Comparison of ENCODE assay signal across 8 cellular contexts in the genomic region with DNA sequence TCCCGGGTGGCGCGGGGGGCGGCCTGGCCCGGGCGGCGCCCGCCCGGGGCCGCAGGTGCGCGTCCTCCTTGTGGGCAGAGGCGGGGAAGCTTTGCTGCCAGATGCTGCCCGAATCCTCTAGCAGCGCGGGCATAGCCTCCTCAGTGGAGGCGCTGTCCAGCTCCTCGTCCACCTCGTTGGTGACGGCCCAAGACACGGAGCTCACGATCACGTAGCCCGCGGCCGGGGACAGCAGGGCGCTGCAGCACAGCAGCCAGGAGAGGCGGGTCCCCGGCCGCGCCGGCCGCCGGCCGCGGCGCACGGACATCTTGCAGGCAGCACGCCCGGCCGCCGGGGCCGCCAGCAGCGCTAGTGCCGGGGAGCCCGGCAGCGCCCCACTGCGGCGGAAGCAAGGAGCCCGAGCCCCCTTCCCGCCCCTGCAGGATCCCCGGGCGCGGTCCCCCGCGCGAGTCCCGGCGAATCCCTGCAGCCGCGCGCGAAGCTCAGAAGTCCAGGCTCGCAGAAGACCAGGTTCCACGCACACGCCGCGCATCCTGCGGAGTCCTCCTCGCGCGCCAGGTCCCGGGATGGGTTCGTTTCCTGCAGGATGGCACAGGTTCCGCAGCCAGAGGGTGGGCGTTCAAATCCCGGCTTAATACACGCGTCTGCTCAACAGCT. TPM values are rescaled to one million over a fixed set of nuclear protein-coding genes. Genes with fewer than 3 reads are reported as not detected.
DNase-seq lines count a peak whose midpoint lies in the region; ATAC-seq and TF ChIP-seq lines count a peak whose summit lies in the region.

A gene with protein sequence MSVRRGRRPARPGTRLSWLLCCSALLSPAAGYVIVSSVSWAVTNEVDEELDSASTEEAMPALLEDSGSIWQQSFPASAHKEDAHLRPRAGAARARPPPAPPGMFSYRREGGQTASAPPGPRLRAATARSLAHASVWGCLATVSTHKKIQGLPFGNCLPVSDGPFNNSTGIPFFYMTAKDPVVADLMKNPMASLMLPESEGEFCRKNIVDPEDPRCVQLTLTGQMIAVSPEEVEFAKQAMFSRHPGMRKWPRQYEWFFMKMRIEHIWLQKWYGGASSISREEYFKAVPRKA (minus strand): TSS at position 353 of the 657 bp plus-strand sequence. CDS start 46 bp downstream, at position 307.

- no peak for TF ChIP-seq POLR2A in upper lobe of left lung (IDR thresholded peaks at IDR 0.05)

- TF ChIP-seq CTCF in AG09319 (IDR thresholded peaks at IDR 0.05; ENCODE audit: low read depth, low read length) (peak; percentile 35; the same call in 1 of the 2 replicates), heart right ventricle (IDR thresholded peaks at IDR 0.05) (peak in 8 of 9 donors; percentile 33 to 72 (median 56)), upper lobe of left lung (IDR thresholded peaks at IDR 0.05) (peak; percentile 25 to 81 (median 66))

- WGBS in heart right ventricle, 2 donors, result 0 to 1% methylated on average over 73 to 79 of the region's 79 CpGs
- 0% methylated on average over 4 to 26 of the region's 79 CpGs for WGBS in upper lobe of left lung, 2 donors

- H3K4me3 ChIP-seq in heart right ventricle (peak within 1 kb of the TSS; percentile 28 to 60 (median 52)), upper lobe of left lung (peak within 1 kb of the TSS in 3 of 4 donors; percentile 41 to 55 (median 48))

- no peaks in the 10 kb centered on the region for H3K9me3 ChIP-seq in heart right ventricle
- H3K9me3 ChIP-seq in upper lobe of left lung, result no peaks in the 10 kb centered on the region

- H3K27me3 ChIP-seq in heart right ventricle, result peaks cover 0 to 73% (median 34%) of the 10 kb centered on the region in 7 donors
- peaks cover 0 to 30% (median 16%) of the 10 kb centered on the region in 4 donors for H3K27me3 ChIP-seq in upper lobe of left lung

- intact Hi-C loops in heart right ventricle (cut with DNase I), result loop anchor here in 2 of 10 donors (2.0 to 5.0 kb wide), 2 partner anchors 44 to 45 kb away; no protein-coding TSS in a partner anchor

- H3K27ac ChIP-seq in heart right ventricle, result no peak within 1 kb of the TSS
- H3K27ac ChIP-seq in upper lobe of left lung, result no peak within 1 kb of the TSS

- ATAC-seq in heart right ventricle (peak; percentile 83 to 95 (median 90)), upper lobe of left lung (ENCODE audit: low FRiP score in 2 of 2) (peak; percentile 69 to 91)

- CTCF ChIA-PET in HEK293T (lab: Yijun Ruan, JAX), result interaction anchor here (0.6 to 2.3 kb wide), 18 partner anchors 9 to 400 kb away, joined by 3 to 15 read pairs (median 4); no protein-coding TSS in a partner anchor

- TF ChIP-seq EP300 in upper lobe of left lung (IDR thresholded peaks at IDR 0.05), result no peak

- H3K36me3 ChIP-seq in heart right ventricle, result no peaks in the 10 kb centered on the region
- H3K36me3 ChIP-seq in upper lobe of left lung, result no peaks in the 10 kb centered on the region

- DNase-seq in AG09319 (ENCODE audit: extremely low read depth, low read depth) (no peak), HEK293T (ENCODE audit: extremely low spot score) (peak; percentile 82), SW 1271 (lab: John Stamatoyannopoulos, UW) (peak; percentile 10 to 32), amniotic epithelial cell (ENCODE audit: low read depth) (peak; percentile 24), heart right ventricle (peak; percentile 47 to 68), pons (ENCODE audit: low spot score) (peak; percentile 48), upper lobe of left lung (peak; percentile 59 to 94), GOT3 (lab: John Stamatoyannopoulos, UW) (no peak)

- H3K4me1 ChIP-seq in heart right ventricle (peaks cover 2 to 14% (median 10%) of the 10 kb centered on the region in 9 donors), upper lobe of left lung (peaks cover 12 to 18% (median 14%) of the 10 kb centered on the region in 4 donors)

- POLR2A ChIA-PET in HEK293T (lab: Yijun Ruan, JAX), result interaction anchor here (1.0 to 1.6 kb wide), 3 partner anchors 22 to 79 kb away, joined by 3 to 4 read pairs (median 4); a partner anchor contains a TSS

TF ChIP-seq in HEK293T, 16 proteins besides CTCF, POLR2A, EP300 and RAD21:
- TF ChIP-seq L3MBTL2 (conservative IDR thresholded peaks at IDR 0.05) (peak; percentile 56), TARDBP (IDR thresholded peaks at IDR 0.05) (no peak)

RNA-seq across cellular contexts. Expression of the gene that starts here (rescaled TPM):
- 1 to 10 TPM in 1 of 10 donors, under 1 TPM in 6, not detected in 3; 0.24 to 1.4 (median 0.70) TPM for total RNA-seq in heart right ventricle
- not detected for polyA plus RNA-seq in heart right ventricle
- 1 to 10 TPM in 3 of 6 donors, not detected in 3; 1.1 to 8.4 (median 1.6) TPM for total RNA-seq in upper lobe of left lung

Comparison
In these comparisons a context has a peak if more than half of its experiments do, and no peak if none do; other contexts are left out.
1. DNase-seq: peak in HEK293T (single experiment), SW 1271 (2 of 2), amniotic epithelial cell (single experiment), heart right ventricle (2 of 2), pons (single experiment) and upper lobe of left lung (2 of 2); none in AG09319 (single experiment) and GOT3 (single experiment).
2. Peak in every context shown above with its lines, with median percentiles within 50 percentile points of each other: CTCF ChIP-seq.